In the genomic region with DNA sequence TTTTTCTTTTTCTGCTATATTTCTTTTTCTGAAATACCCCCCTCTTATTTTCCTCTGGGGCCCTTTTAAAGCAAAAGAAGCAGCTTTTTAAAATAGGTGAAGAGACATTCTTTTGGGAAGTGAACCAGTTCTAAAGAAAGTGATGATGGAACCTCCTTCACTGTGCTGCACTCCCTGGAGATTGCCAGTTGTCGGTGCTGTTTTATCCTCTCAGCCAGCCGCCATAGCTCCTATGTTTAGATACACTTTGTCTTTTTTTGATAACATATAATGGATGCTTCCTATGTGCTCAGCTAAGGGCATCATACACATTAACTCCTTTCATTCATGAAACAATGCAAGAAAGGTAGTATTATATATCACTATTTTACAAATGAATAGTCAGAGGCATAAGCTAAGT, we compare ENCODE assay signal across 15 cellular contexts. TPM values are rescaled to one million over a fixed set of nuclear protein-coding genes. Genes with fewer than 3 reads are reported as not detected.
DNase-seq lines count a peak whose midpoint lies in the region; ATAC-seq and TF ChIP-seq lines count a peak whose summit lies in the region.
"Had no signal": no experiment of that assay in that cellular context is flagged by ENCODE, and none has a peak within 500 bp of the region (broad histone marks: within the 10 kb centered on the region; RNA-seq: fewer than 3 reads in every experiment).

No MANE protein-coding gene starts in this region.

- no peaks in the 10 kb centered on the region for H3K4me1 ChIP-seq in GM23248 (ENCODE audit: insufficient read depth)
- H3K4me1 ChIP-seq in Panc1 (ENCODE audit: control insufficient read depth, insufficient read depth, low read length) = no peaks in the 10 kb centered on the region
- H3K4me1 ChIP-seq in fibroblast of lung (ENCODE audit: control insufficient read depth, extremely low read depth, insufficient read depth, low read length) = no peaks in the 10 kb centered on the region
- H3K4me1 ChIP-seq in mesendoderm (ENCODE audit: control insufficient read depth, low read depth, low read length) = no peaks in the 10 kb centered on the region
- H3K4me1 ChIP-seq: parathyroid adenoma, tibial nerve had no signal

- no peak overlapping the region for H3K18ac ChIP-seq in mesendoderm (ENCODE audit: low read length)

- H3K9me3 ChIP-seq in GM23248 (ENCODE audit: low read depth) (no peaks in the 10 kb centered on the region), Panc1 (ENCODE audit: control insufficient read depth, insufficient read depth, low read depth, low read length) (no peaks in the 10 kb centered on the region), fibroblast of lung (ENCODE audit: control insufficient read depth, insufficient read depth, low read depth, low read length) (no peaks in the 10 kb centered on the region)
- H3K9me3 ChIP-seq: tibial nerve had no signal

- no peak overlapping the region for H2BK120ac ChIP-seq in mesendoderm (ENCODE audit: low read depth, low read length)

- H2BK5ac ChIP-seq in mesendoderm (ENCODE audit: low read length) = no peak overlapping the region

- no peak overlapping the region for H3K56ac ChIP-seq in mesendoderm (ENCODE audit: low read length)

- no peaks in the 10 kb centered on the region for H4K20me1 ChIP-seq in GM23248 (ENCODE audit: insufficient read depth)
- H4K20me1 ChIP-seq in fibroblast of lung (ENCODE audit: control insufficient read depth, extremely low read depth, insufficient read depth, low read length) = no peaks in the 10 kb centered on the region

- DNase-seq in GM23248 (peak; percentile 30), Panc1 (ENCODE audit: low read depth, low spot score) (no peak), fibroblast of lung (ENCODE audit: low read depth in 2 of 2) (peak in 1 of 2 donors; percentile 46), mesendoderm (peak; percentile 22), pons (ENCODE audit: low spot score) (no peak)
- DNase-seq in activated CD8-positive, alpha-beta T cell treated with anti-CD3 and anti-CD28 coated beads for 36 hours = no peak
- no peak for DNase-seq in activated CD8-positive, alpha-beta memory T cell treated with anti-CD3 and anti-CD28 coated beads, Interleukin-2, amount 50 U/mL, for 4 hours
- DNase-seq: activated CD8-positive, alpha-beta memory T cell treated with anti-CD3 and anti-CD28 coated beads, Interleukin-2, amount 10 ng/mL, durations not matched to agents 7 days and 5 days; amygdala; erythroblast; NCI-H1436 treated with DMSO at 0.1 percent for 48 hours had no signal

- H3K4me3 Mint-ChIP-seq in activated CD8-positive, alpha-beta T cell treated with anti-CD3 and anti-CD28 coated beads for 36 hours = no peak overlapping the region
- H3K4me3 Mint-ChIP-seq: activated CD8-positive, alpha-beta memory T cell treated with anti-CD3 and anti-CD28 coated beads, Interleukin-2, amount 10 ng/mL, durations not matched to agents 7 days and 5 days had no signal

- no peaks in the 10 kb centered on the region for H3K36me3 ChIP-seq in GM23248 (ENCODE audit: low read depth)
- H3K36me3 ChIP-seq in Panc1 (ENCODE audit: control insufficient read depth, insufficient read depth, low read length) = no peaks in the 10 kb centered on the region
- H3K36me3 ChIP-seq in fibroblast of lung (ENCODE audit: control insufficient read depth, insufficient read depth, low read length) = no peaks in the 10 kb centered on the region
- H3K36me3 ChIP-seq in mesendoderm (ENCODE audit: control insufficient read depth, insufficient read depth, low read length) = no peaks in the 10 kb centered on the region
- H3K36me3 ChIP-seq: tibial nerve had no signal

- CTCF ChIA-PET in Panc1 (lab: Charles Lee) = no interaction called here
- CTCF ChIA-PET in activated CD8-positive, alpha-beta T cell treated with anti-CD3 and anti-CD28 coated beads for 36 hours (lab: Charles Lee) = interaction anchor here (1.1 kb wide), 1 partner anchor 13 kb away, joined by 3 read pairs; no protein-coding TSS in a partner anchor

- peaks cover 15% of the 10 kb centered on the region for H3K27me3 Mint-ChIP-seq in activated CD8-positive, alpha-beta T cell treated with anti-CD3 and anti-CD28 coated beads for 36 hours

- peak; percentile 82 for ATAC-seq in Panc1
- ATAC-seq in activated CD8-positive, alpha-beta T cell treated with anti-CD3 and anti-CD28 coated beads for 36 hours = no peak
- ATAC-seq in GM21737 (IDR thresholded peaks at IDR 0.05; ENCODE audit: unreplicated experiment) = no peak
- ATAC-seq: activated CD8-positive, alpha-beta memory T cell treated with anti-CD3 and anti-CD28 coated beads, Interleukin-2, amount 10 ng/mL, durations not matched to agents 7 days and 5 days had no signal

- no peaks in the 10 kb centered on the region for H3K9me3 Mint-ChIP-seq in activated CD8-positive, alpha-beta T cell treated with anti-CD3 and anti-CD28 coated beads for 36 hours

- intact Hi-C loops in Panc1 (cut with micrococcal nuclease; ENCODE audit: unreplicated experiment) = no loop called here
- intact Hi-C loops in activated CD8-positive, alpha-beta T cell treated with anti-CD3 and anti-CD28 coated beads for 36 hours (cut with micrococcal nuclease) = no loop called here

- no peak overlapping the region for H3K27ac Mint-ChIP-seq in activated CD8-positive, alpha-beta T cell treated with anti-CD3 and anti-CD28 coated beads for 36 hours
- H3K27ac Mint-ChIP-seq: activated CD8-positive, alpha-beta memory T cell treated with anti-CD3 and anti-CD28 coated beads, Interleukin-2, amount 10 ng/mL, durations not matched to agents 7 days and 5 days had no signal

- no peak overlapping the region for H4K5ac ChIP-seq in mesendoderm (ENCODE audit: low read length)

- no peak overlapping the region for H2AFZ ChIP-seq in GM23248
- H2AFZ ChIP-seq in fibroblast of lung (ENCODE audit: low read length) = no peak overlapping the region
- H2AFZ ChIP-seq: parathyroid adenoma had no signal

- no peaks in the 10 kb centered on the region for H3K4me1 Mint-ChIP-seq in activated CD8-positive, alpha-beta T cell treated with anti-CD3 and anti-CD28 coated beads for 36 hours (ENCODE audit: low read depth)
- H3K4me1 Mint-ChIP-seq: activated CD8-positive, alpha-beta memory T cell treated with anti-CD3 and anti-CD28 coated beads, Interleukin-2, amount 10 ng/mL, durations not matched to agents 7 days and 5 days had no signal

- no peak overlapping the region for H3K23ac ChIP-seq in mesendoderm (ENCODE audit: low read length)

- H3F3A ChIP-seq in GM23248 (ENCODE audit: insufficient read depth) = no peaks in the 10 kb centered on the region

- H3K9me2 ChIP-seq in GM23248 (ENCODE audit: insufficient read depth) = no peaks in the 10 kb centered on the region

- H3K9ac ChIP-seq in GM23248 (no peak overlapping the region), fibroblast of lung (ENCODE audit: insufficient read depth, low read length) (no peak overlapping the region), mesendoderm (ENCODE audit: low read length) (no peak overlapping the region)
- H3K9ac ChIP-seq: parathyroid adenoma had no signal

- WGBS in GM23248 (ENCODE audit: low coverage in 1 of 2, low lambda C conversion rate in 2 of 2, missing lambda C conversion rate in 2 of 2), 2 experiments = 35 to 52% methylated on average over 2 of the region's 2 CpGs
- no CpG with 5 or more reads among the region's 2 CpGs for WGBS in mesendoderm (ENCODE audit: extremely low coverage, insufficient coverage, low lambda C conversion rate)

- H3K27ac ChIP-seq in GM23248 (no peak overlapping the region), Panc1 (ENCODE audit: low read length) (no peak overlapping the region), fibroblast of lung (ENCODE audit: insufficient read depth, low read length) (no peak overlapping the region), mesendoderm (ENCODE audit: low read depth, low read length) (no peak overlapping the region)
- H3K27ac ChIP-seq: parathyroid adenoma, tibial nerve had no signal

- H3K4me2 ChIP-seq in GM23248 (ENCODE audit: unreplicated experiment) (no peak overlapping the region), fibroblast of lung (ENCODE audit: extremely low read depth, insufficient read depth, low read length) (no peak overlapping the region), mesendoderm (ENCODE audit: low read length) (no peak overlapping the region)

- no peak overlapping the region for H3K4me3 ChIP-seq in GM23248
- no peak overlapping the region for H3K4me3 ChIP-seq in Panc1 (ENCODE audit: low read depth in 2 of 2, low read length in 2 of 2)
- no peak overlapping the region for H3K4me3 ChIP-seq in fibroblast of lung (replicated peaks in 1 of 4; ENCODE audit: control extremely low read depth in 1 of 4, insufficient read depth in 1 of 4, low read depth in 3 of 4, low read length in 4 of 4)
- H3K4me3 ChIP-seq in mesendoderm (ENCODE audit: low read length) = no peak overlapping the region
- H3K4me3 ChIP-seq: tibial nerve had no signal

- POLR2A ChIA-PET in Panc1 (lab: Charles Lee) = no interaction called here
- POLR2A ChIA-PET in activated CD8-positive, alpha-beta T cell treated with anti-CD3 and anti-CD28 coated beads for 36 hours (lab: Charles Lee) = interaction anchor here (0.6 kb wide), 1 partner anchor 1711 kb away, joined by 3 read pairs; no protein-coding TSS in a partner anchor

- no peaks in the 10 kb centered on the region for H3K36me3 Mint-ChIP-seq in activated CD8-positive, alpha-beta T cell treated with anti-CD3 and anti-CD28 coated beads for 36 hours (ENCODE audit: low read depth)
- H3K36me3 Mint-ChIP-seq: activated CD8-positive, alpha-beta memory T cell treated with anti-CD3 and anti-CD28 coated beads, Interleukin-2, amount 10 ng/mL, durations not matched to agents 7 days and 5 days had no signal

- H3K27me3 ChIP-seq in GM23248 (replicated peaks; ENCODE audit: insufficient read depth) = no peaks in the 10 kb centered on the region
- no peaks in the 10 kb centered on the region for H3K27me3 ChIP-seq in Panc1 (ENCODE audit: control insufficient read depth, insufficient read depth, low read length)
- no peaks in the 10 kb centered on the region for H3K27me3 ChIP-seq in fibroblast of lung (ENCODE audit: control insufficient read depth, insufficient read depth, low read length)
- H3K27me3 ChIP-seq in mesendoderm (ENCODE audit: insufficient read depth, low read length, poor library complexity) = no peaks in the 10 kb centered on the region
- H3K27me3 ChIP-seq: tibial nerve had no signal

- in situ Hi-C loops in GM23248 (cut with MboI) (no loop called here), Panc1 (cut with HindIII; ENCODE audit: low pct_unique_long_range_greater_than_20kb, low sequenced_read_pairs) (no loop called here)

- H2AK5ac ChIP-seq in mesendoderm (ENCODE audit: low read length) = no peak overlapping the region

- no peak overlapping the region for H2BK15ac ChIP-seq in mesendoderm (replicated peaks; ENCODE audit: low read depth)

- H3K79me2 ChIP-seq in GM23248 (ENCODE audit: insufficient read depth) (no peaks in the 10 kb centered on the region), fibroblast of lung (ENCODE audit: control insufficient read depth, insufficient read depth, low read length) (no peaks in the 10 kb centered on the region), mesendoderm (ENCODE audit: control insufficient read depth, insufficient read depth, low read length) (no peaks in the 10 kb centered on the region)
- H3K79me2 ChIP-seq: parathyroid adenoma had no signal

- no peaks in the 10 kb centered on the region for H3K79me1 ChIP-seq in mesendoderm (ENCODE audit: low read length)

- BruUV-seq in Panc1 (replicated peaks; lab: Mats Ljungman, UMichigan) = no TSS peak

- no peak overlapping the region for H3K4ac ChIP-seq in mesendoderm (ENCODE audit: low read depth, low read length)

- peak; percentile 72 for TF ChIP-seq CTCF in Panc1 (IDR thresholded peaks at IDR 0.05)
- TF ChIP-seq CTCF in fibroblast of lung (conservative IDR thresholded peaks at IDR 0.05 in 1 of 2, IDR thresholded peaks at IDR 0.05 in 1 of 2; ENCODE audit: low read depth in 1 of 2, low read length in 2 of 2) = peak; percentile 37 to 58
- no peak for TF ChIP-seq CTCF in activated CD8-positive, alpha-beta T cell treated with anti-CD3 and anti-CD28 coated beads for 36 hours (IDR thresholded peaks at IDR 0.05)

- no peak overlapping the region for H4K8ac ChIP-seq in mesendoderm (ENCODE audit: low read depth, low read length)

RNA-seq across cellular contexts. Expression of a gene that starts 14.0 kb away (rescaled TPM):
- total RNA-seq in GM23248 (2014; rRNA removed; shearing (Covaris generic)) = 7.3 and 10.2 TPM in 2 replicates
- polyA plus RNA-seq in GM23248 (2016; fragmentation: Nextera tagmentation; extraction: Ambion mirVana) = 14.0 and 15.3 TPM in 2 replicates
- 6.4 TPM for total RNA-seq in Panc1 (2021; ENCODE audit: unreplicated experiment)
- polyA plus RNA-seq in Panc1 (2012; ENCODE audit: insufficient read length) = 4.8 TPM
- 6.4 and 7.9 TPM in 2 replicates for total RNA-seq in fibroblast of lung
- polyA plus RNA-seq in fibroblast of lung = 5.6 and 6.4 TPM in 2 replicates
- polyA plus RNA-seq in fibroblast of lung (2012) = 4.9 and 6.1 TPM in 2 replicates
- polyA minus RNA-seq in fibroblast of lung (ENCODE audit: low replicate concordance) = 1.9 and 3.5 TPM in 2 replicates
- polyA plus RNA-seq in mesendoderm (2013, experiment 1 of 2) = 0.48 TPM
- 0.35 TPM for polyA plus RNA-seq in mesendoderm (2013, experiment 2 of 2)
- total RNA-seq in activated CD8-positive, alpha-beta T cell treated with anti-CD3 and anti-CD28 coated beads for 36 hours = not detected
- total RNA-seq: activated CD8-positive, alpha-beta memory T cell treated with anti-CD3 and anti-CD28 coated beads, Interleukin-2, amount 10 ng/mL, durations not matched to agents 7 days and 5 days; T-helper 2 cell treated with Interferon-gamma antibody and Interleukin-4, amounts not matched to agents 100 ng/mL and 5 ng/mL, for 36 hours had no signal

RNA-seq across cellular contexts. Expression of a gene that starts 49.0 kb away (rescaled TPM):
- 118 and 136 TPM in 2 replicates for total RNA-seq in GM23248 (2014; rRNA removed; shearing (Covaris generic))
- polyA plus RNA-seq in GM23248 (2016; fragmentation: Nextera tagmentation; extraction: Ambion mirVana) (11.0 and 11.9 TPM in 2 replicates), fibroblast of lung (108 and 116 TPM in 2 replicates)
- total RNA-seq in Panc1 (2021; ENCODE audit: unreplicated experiment) (158 TPM), fibroblast of lung (157 and 169 TPM in 2 replicates)
- polyA plus RNA-seq in Panc1 (2012; ENCODE audit: insufficient read length) = 103 TPM
- polyA plus RNA-seq in fibroblast of lung (2012) = 95.3 and 109 TPM in 2 replicates
- 285 and 311 TPM in 2 replicates for polyA minus RNA-seq in fibroblast of lung (ENCODE audit: low replicate concordance)
- polyA plus RNA-seq in mesendoderm (2013, experiment 1 of 2) = 87.6 TPM
- polyA plus RNA-seq in mesendoderm (2013, experiment 2 of 2) = 85.5 TPM
- total RNA-seq in activated CD8-positive, alpha-beta T cell treated with anti-CD3 and anti-CD28 coated beads for 36 hours = not detected
- total RNA-seq: T-helper 2 cell treated with Interferon-gamma antibody and Interleukin-4, amounts not matched to agents 100 ng/mL and 5 ng/mL, for 36 hours had no signal

Comparison
In these comparisons a context has a peak if more than half of its experiments do, and no peak if none do; other contexts are left out.
1. DNase-seq: peak in GM23248 (single experiment) and mesendoderm (single experiment); none in Panc1 (single experiment), pons (single experiment), activated CD8-positive, alpha-beta T cell treated with anti-CD3 and anti-CD28 coated beads for 36 hours (single experiment) and activated CD8-positive, alpha-beta memory T cell treated with anti-CD3 and anti-CD28 coated beads, Interleukin-2, amount 50 U/mL, for 4 hours (single experiment).
2. RNA of a gene that starts 49.0 kb away (total RNA-seq): 157 to 169 TPM in fibroblast of lung, 158 TPM in Panc1 (single experiment) and 118 to 136 TPM in GM23248; not detected in activated CD8-positive, alpha-beta T cell treated with anti-CD3 and anti-CD28 coated beads for 36 hours; every median in the first group is over 100 times any median in the second.